In the genomic region with DNA sequence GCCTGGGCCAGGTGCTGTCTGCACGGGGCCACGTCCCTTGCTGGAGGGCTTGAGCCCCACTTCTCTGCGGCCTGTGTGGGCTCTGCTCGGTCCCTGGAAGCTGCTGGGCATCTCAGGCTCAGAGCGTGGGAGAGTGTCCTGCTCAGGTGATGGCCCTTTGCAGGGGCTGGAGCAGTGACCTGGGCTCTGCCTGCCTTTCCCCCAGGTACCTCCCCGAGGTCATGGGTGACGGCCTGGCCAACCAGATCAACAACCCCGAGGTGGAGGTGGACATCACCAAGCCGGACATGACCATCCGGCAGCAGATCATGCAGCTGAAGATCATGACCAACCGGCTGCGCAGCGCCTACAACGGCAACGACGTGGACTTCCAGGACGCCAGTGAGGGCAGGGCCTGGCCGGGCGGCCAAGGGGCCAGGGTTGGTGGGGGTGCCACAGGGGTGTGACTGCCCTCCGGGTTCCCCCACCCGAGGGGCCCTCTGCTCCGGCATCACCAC, we compare ENCODE assay signal across 13 cellular contexts. TPM values are rescaled to one million over a fixed set of nuclear protein-coding genes. Genes with fewer than 3 reads are reported as not detected.
DNase-seq lines count a peak whose midpoint lies in the region; ATAC-seq and TF ChIP-seq lines count a peak whose summit lies in the region.
"Had no signal": no experiment of that assay in that cellular context is flagged by ENCODE, and none has a peak within 500 bp of the region (broad histone marks: within the 10 kb centered on the region; RNA-seq: fewer than 3 reads in every experiment).

No MANE protein-coding gene starts in this region.

- H3K9me3 ChIP-seq in right cardiac atrium (ENCODE audit: control insufficient read depth, low read length) (no peaks in the 10 kb centered on the region), gastrocnemius medialis (no peaks in the 10 kb centered on the region)

- in situ Hi-C loops in gastrocnemius medialis (cut with MboI; ENCODE audit: low sequenced_read_pairs in 4 of 4), result no loop called here

- H3K27me3 ChIP-seq in right cardiac atrium (ENCODE audit: control insufficient read depth, insufficient read depth) (no peaks in the 10 kb centered on the region), gastrocnemius medialis (no peaks in the 10 kb centered on the region)
- H3K27me3 ChIP-seq: brain microvascular endothelial cell had no signal

- ATAC-seq in activated CD4-positive, CD25-positive, alpha-beta regulatory T cell treated with anti-CD3 and anti-CD28 coated beads, Interleukin-2, amount 50 U/mL, for 24 hours, result no peak
- no peak for ATAC-seq in right cardiac atrium
- no peak for ATAC-seq in gastrocnemius medialis
- ATAC-seq in HG03354 (IDR thresholded peaks at IDR 0.05; ENCODE audit: poor library complexity, severe bottlenecking, unreplicated experiment), result no peak
- ATAC-seq: naive thymus-derived CD8-positive, alpha-beta T cell had no signal

- WGBS in right cardiac atrium, result 93% methylated on average over 22 of the region's 22 CpGs

- CTCF ChIA-PET in activated CD4-positive, alpha-beta memory T cell treated with anti-CD3 and anti-CD28 coated beads for 36 hours (lab: Charles Lee), result no interaction called here

- no peak for TF ChIP-seq CTCF in gastrocnemius medialis (IDR thresholded peaks at IDR 0.05 in 4 of 5, conservative IDR thresholded peaks at IDR 0.05 in 1 of 5)

- no peaks in the 10 kb centered on the region for H3K9me3 Mint-ChIP-seq in activated CD4-positive, alpha-beta memory T cell treated with anti-CD3 and anti-CD28 coated beads for 36 hours

- no peak overlapping the region for H3K4me3 ChIP-seq in right cardiac atrium (ENCODE audit: low read length)
- H3K4me3 ChIP-seq in gastrocnemius medialis, result no peak overlapping the region

- no peak overlapping the region for H3K27ac Mint-ChIP-seq in activated CD4-positive, alpha-beta memory T cell treated with anti-CD3 and anti-CD28 coated beads for 36 hours
- H3K27ac Mint-ChIP-seq: naive thymus-derived CD8-positive, alpha-beta T cell had no signal

- H3K4me1 Mint-ChIP-seq in activated CD4-positive, alpha-beta memory T cell treated with anti-CD3 and anti-CD28 coated beads for 36 hours (ENCODE audit: low read depth), result no peaks in the 10 kb centered on the region

- DNase-seq in activated CD4-positive, CD25-positive, alpha-beta regulatory T cell treated with anti-CD3 and anti-CD28 coated beads, Interleukin-2, amount 50 U/mL, for 72 hours, result peak; percentile 25
- peak; percentile 7 for DNase-seq in activated CD4-positive, alpha-beta memory T cell treated with anti-CD3 and anti-CD28 coated beads for 36 hours
- DNase-seq in right cardiac atrium (peak in 2 of 3 donors; percentile 13 to 64), gastrocnemius medialis (peak; percentile 2 to 11), H4 (ENCODE audit: low spot score) (no peak), KG1 (lab: John Stamatoyannopoulos, UW) (no peak)
- DNase-seq: brain microvascular endothelial cell, GOT3, NCI-H187 treated with DMSO at 0.1 percent for 48 hours had no signal

- no peak for TF ChIP-seq POLR2A in gastrocnemius medialis (IDR thresholded peaks at IDR 0.05)

- H3K4me1 ChIP-seq in right cardiac atrium (ENCODE audit: control insufficient read depth, insufficient read depth, low read length), result no peaks in the 10 kb centered on the region
- H3K4me1 ChIP-seq in gastrocnemius medialis, result no peaks in the 10 kb centered on the region

- H3K36me3 ChIP-seq in gastrocnemius medialis, result peaks cover 0 to 38% of the 10 kb centered on the region in 2 donors

- H3K4me3 Mint-ChIP-seq in activated CD4-positive, alpha-beta memory T cell treated with anti-CD3 and anti-CD28 coated beads for 36 hours, result no peak overlapping the region
- H3K4me3 Mint-ChIP-seq: naive thymus-derived CD8-positive, alpha-beta T cell had no signal

- no peaks in the 10 kb centered on the region for H3K27me3 Mint-ChIP-seq in activated CD4-positive, alpha-beta memory T cell treated with anti-CD3 and anti-CD28 coated beads for 36 hours
- H3K27me3 Mint-ChIP-seq: naive thymus-derived CD8-positive, alpha-beta T cell had no signal

- POLR2A ChIA-PET in activated CD4-positive, alpha-beta memory T cell treated with anti-CD3 and anti-CD28 coated beads for 36 hours (lab: Charles Lee), result no interaction called here

- H3K36me3 Mint-ChIP-seq in activated CD4-positive, alpha-beta memory T cell treated with anti-CD3 and anti-CD28 coated beads for 36 hours, result no peaks in the 10 kb centered on the region

- H3K27ac ChIP-seq in right cardiac atrium (ENCODE audit: low read length) (no peak overlapping the region), gastrocnemius medialis (no peak overlapping the region)
- H3K27ac ChIP-seq: 22Rv1, brain microvascular endothelial cell had no signal

- intact Hi-C loops in activated CD4-positive, alpha-beta memory T cell treated with anti-CD3 and anti-CD28 coated beads for 36 hours (cut with micrococcal nuclease), result no loop called here
- intact Hi-C loops in right cardiac atrium (cut with DNase I), result no loop called here
- intact Hi-C loops in gastrocnemius medialis (cut with DNase I; ENCODE audit: low total_unique reads), result no loop called here

RNA-seq across cellular contexts. Expression of a gene that starts 29.9 kb away (rescaled TPM):
- total RNA-seq in activated CD4-positive, alpha-beta memory T cell treated with anti-CD3 and anti-CD28 coated beads for 36 hours, result 1 to 10 TPM; 4.7 to 4.9 TPM
- total RNA-seq in right cardiac atrium (100 to 1,000 TPM in 2 of 4 donors, 10 to 100 TPM in 2; 75.8 to 107 (median 94.8) TPM), gastrocnemius medialis (100 to 1,000 TPM; 112 to 188 (median 180) TPM)
- polyA plus RNA-seq in right cardiac atrium, result 118 TPM
- total RNA-seq in H4 (2014; rRNA removed; shearing (Covaris generic)), result 17.9 and 25.7 TPM in 2 replicates

Comparison
In these comparisons a context has a peak if more than half of its experiments do, and no peak if none do; other contexts are left out.
1. DNase-seq: peak in activated CD4-positive, CD25-positive, alpha-beta regulatory T cell treated with anti-CD3 and anti-CD28 coated beads, Interleukin-2, amount 50 U/mL, for 72 hours (single experiment), activated CD4-positive, alpha-beta memory T cell treated with anti-CD3 and anti-CD28 coated beads for 36 hours (single experiment), right cardiac atrium (2 of 3) and gastrocnemius medialis (2 of 2); none in H4 (single experiment) and KG1 (single experiment).